ENCODE assay signal across 15 cellular contexts in genomic region chr22:44256860-44257560, GRCh38.
"Had no signal": no experiment of that assay in that cellular context is flagged by ENCODE, and none has a peak within 500 bp of the region (broad histone marks: within the 10 kb centered on the region; RNA-seq: fewer than 3 reads in every experiment).

No MANE protein-coding gene starts in this region.

- H3K36me3 ChIP-seq: lower lobe of right lung, prostate gland, right lobe of liver, upper lobe of left lung had no signal

- H3K27me3 ChIP-seq: right lobe of liver, upper lobe of left lung had no signal

- H3K9me3 Mint-ChIP-seq: activated naive CD4-positive, alpha-beta T cell treated with anti-CD3 and anti-CD28 coated beads, Interleukin-2, amount 10 ng/mL, durations not matched to agents 7 days and 5 days; central memory CD8-positive, alpha-beta T cell; dendritic cell treated with granulocyte-macrophage colony-stimulating factor and Interleukin-4, amounts not matched to agents 40 ng/mL and 50 ng/mL, for 4 days; stimulated activated naive B cell treated with anti-CD40 and anti-IgM and Interleukin-4, amounts not matched to agents 10 μg/mL and 1 μg/mL and 100 μg/mL, for 72 hours had no signal

- H3K27ac ChIP-seq: lower lobe of right lung, prostate gland, right lobe of liver, upper lobe of left lung had no signal

- H3K4me3 Mint-ChIP-seq: activated naive CD4-positive, alpha-beta T cell treated with anti-CD3 and anti-CD28 coated beads, Interleukin-2, amount 10 ng/mL, durations not matched to agents 7 days and 5 days; central memory CD8-positive, alpha-beta T cell; dendritic cell treated with granulocyte-macrophage colony-stimulating factor and Interleukin-4, amounts not matched to agents 40 ng/mL and 50 ng/mL, for 4 days; stimulated activated naive B cell treated with anti-CD40 and anti-IgM and Interleukin-4, amounts not matched to agents 10 μg/mL and 1 μg/mL and 100 μg/mL, for 72 hours had no signal

- H3K9me3 ChIP-seq: lower lobe of right lung, prostate gland, right lobe of liver, upper lobe of left lung had no signal

- H3K4me1 ChIP-seq: lower lobe of right lung, prostate gland, right lobe of liver, upper lobe of left lung had no signal

- H3K4me1 Mint-ChIP-seq: naive B cell; stimulated activated naive B cell treated with anti-CD40 and anti-IgM and Interleukin-4, amounts not matched to agents 10 μg/mL and 1 μg/mL and 100 μg/mL, for 72 hours had no signal

- H3K4me3 ChIP-seq: lower lobe of right lung, prostate gland, right lobe of liver, upper lobe of left lung had no signal

- H3K27ac Mint-ChIP-seq: activated naive CD4-positive, alpha-beta T cell treated with anti-CD3 and anti-CD28 coated beads, Interleukin-2, amount 10 ng/mL, durations not matched to agents 7 days and 5 days; dendritic cell treated with granulocyte-macrophage colony-stimulating factor and Interleukin-4, amounts not matched to agents 40 ng/mL and 50 ng/mL, for 4 days; stimulated activated naive B cell treated with anti-CD40 and anti-IgM and Interleukin-4, amounts not matched to agents 10 μg/mL and 1 μg/mL and 100 μg/mL, for 72 hours had no signal

- ATAC-seq: lower lobe of right lung; right lobe of liver; stimulated activated naive B cell treated with anti-CD40 and anti-IgM and Interleukin-4, amounts not matched to agents 10 μg/mL and 1 μg/mL and 100 μg/mL, for 72 hours had no signal

- DNase-seq: activated CD4-positive, alpha-beta T cell treated with anti-CD3 and anti-CD28 coated beads, Interleukin-2, amount 50 U/mL, for 1 hour; activated naive CD4-positive, alpha-beta T cell treated with anti-CD3 and anti-CD28 coated beads, Interleukin-2, amount 10 ng/mL, durations not matched to agents 7 days and 5 days; erythroblast; hippocampal formation; lower lobe of right lung; naive B cell; stimulated activated CD4-positive, alpha-beta T cell treated with anti-CD3 and anti-CD28 coated beads, Interleukin-1b, Interleukin-23, amount 100 ng/mL, for 48 hours; stimulated activated naive B cell treated with anti-CD40 and anti-IgM and Interleukin-4, amounts not matched to agents 10 μg/mL and 1 μg/mL and 100 μg/mL, for 72 hours; substantia nigra; T-helper 2 cell; upper lobe of left lung had no signal

- H3K36me3 Mint-ChIP-seq: activated naive CD4-positive, alpha-beta T cell treated with anti-CD3 and anti-CD28 coated beads, Interleukin-2, amount 10 ng/mL, durations not matched to agents 7 days and 5 days had no signal
